Comparison of ENCODE assay signal across 1 cellular context in genomic region chr21:31660134-31660565, GRCh38.
TF ChIP-seq lines count a peak whose summit lies in the region.

No MANE protein-coding gene starts in this region.

TF ChIP-seq in K562, 482 proteins besides CTCF, POLR2A, EP300 and RAD21 (continued from another document and continues in another):
- no peak for TF ChIP-seq ZBTB11 (CRISPR knock-in tag; IDR thresholded peaks at IDR 0.05)
- TF ChIP-seq ETS1 (conservative IDR thresholded peaks at IDR 0.05; ENCODE audit: control insufficient read depth, low read depth, low read length): peak; percentile 60; the same call in 1 of the 2 replicates
- no peak for TF ChIP-seq FOXJ2 (tag; IDR thresholded peaks at IDR 0.05)
- TF ChIP-seq ATF3 (IDR thresholded peaks at IDR 0.05): no peak
- TF ChIP-seq ATF3 (CRISPR knock-in tag; conservative IDR thresholded peaks at IDR 0.05): 0 out of 2 replicates have a peak, but pooled peaks have one; percentile 11
- no peak for TF ChIP-seq NEUROD1 (IDR thresholded peaks at IDR 0.05; ENCODE audit: borderline replicate concordance, low read depth, low read length, partially characterized antibody)
- 0 out of 2 replicates have a peak, but pooled peaks have one; percentile 39 for TF ChIP-seq NKRF (IDR thresholded peaks at IDR 0.05; ENCODE audit: borderline replicate concordance)
- no peak for TF ChIP-seq ZNF143 (CRISPR knock-in tag; IDR thresholded peaks at IDR 0.05)
- TF ChIP-seq SOX6 (IDR thresholded peaks at IDR 0.05): no peak
- no peak for TF ChIP-seq CHD1 (IDR thresholded peaks at IDR 0.05; ENCODE audit: low read length)
- no peak for TF ChIP-seq NCOA1 (IDR thresholded peaks at IDR 0.05; ENCODE audit: low read depth)
- no peak; the same call in 1 of the 2 replicates for TF ChIP-seq ZNF12 (CRISPR knock-in tag; IDR thresholded peaks at IDR 0.05)
- no peak for TF ChIP-seq U2AF2 (optimal IDR thresholded peaks at IDR 0.05; ENCODE audit: low read depth, low read length)
- peak; percentile 50 for TF ChIP-seq RBBP5 (IDR thresholded peaks at IDR 0.05; ENCODE audit: borderline replicate concordance, insufficient read depth, low read length, poor library complexity, severe bottlenecking)
- TF ChIP-seq NR2C1 (IDR thresholded peaks at IDR 0.05): no peak
- TF ChIP-seq NR2C1 (tag; IDR thresholded peaks at IDR 0.05): no peak
- TF ChIP-seq ZNF764 (CRISPR knock-in tag; IDR thresholded peaks at IDR 0.05; ENCODE audit: low read depth): peak; percentile 18; the same call in 1 of the 2 replicates
- no peak for TF ChIP-seq BRF1 (IDR thresholded peaks at IDR 0.05; ENCODE audit: borderline replicate concordance, extremely low read depth, insufficient read length)
- no peak for TF ChIP-seq ZBTB49 (CRISPR knock-in tag; IDR thresholded peaks at IDR 0.05; ENCODE audit: borderline replicate concordance)
- no peak for TF ChIP-seq ARNT (IDR thresholded peaks at IDR 0.05)
- peak; percentile 75 for TF ChIP-seq NFIC (IDR thresholded peaks at IDR 0.05)
- no peak for TF ChIP-seq MYNN (IDR thresholded peaks at IDR 0.05)
- TF ChIP-seq MYNN (CRISPR knock-in tag; IDR thresholded peaks at IDR 0.05): no peak
- no peak for TF ChIP-seq TEAD4 (IDR thresholded peaks at IDR 0.05; ENCODE audit: low read length)
- no peak for TF ChIP-seq TEAD4 (CRISPR knock-in tag; IDR thresholded peaks at IDR 0.05; ENCODE audit: borderline replicate concordance)
- peak; percentile 18 for TF ChIP-seq U2AF1 (optimal IDR thresholded peaks at IDR 0.05; ENCODE audit: low read depth, low read length)
- TF ChIP-seq KDM2B (CRISPR knock-in tag; IDR thresholded peaks at IDR 0.05): no peak
- TF ChIP-seq SMARCB1 (IDR thresholded peaks at IDR 0.05; ENCODE audit: insufficient read length, low read depth): no peak
- TF ChIP-seq SIRT6 (IDR thresholded peaks at IDR 0.05; ENCODE audit: low read depth, low read length): no peak
- no peak for TF ChIP-seq RERE (CRISPR knock-in tag; IDR thresholded peaks at IDR 0.05; ENCODE audit: borderline replicate concordance)
- TF ChIP-seq ZNF408 (CRISPR knock-in tag; IDR thresholded peaks at IDR 0.05; ENCODE audit: low read depth): 0 out of 2 replicates have a peak, but pooled peaks have one; percentile 37
- TF ChIP-seq CUX1 (CRISPR knock-in tag; IDR thresholded peaks at IDR 0.05): no peak
- TF ChIP-seq ZNF395 (CRISPR knock-in tag; IDR thresholded peaks at IDR 0.05): no peak
- TF ChIP-seq SP2 (IDR thresholded peaks at IDR 0.05; ENCODE audit: extremely low read depth, low read depth, low read length, poor library complexity, severe bottlenecking): no peak
- TF ChIP-seq PURB (CRISPR knock-in tag; IDR thresholded peaks at IDR 0.05; ENCODE audit: low read depth): no peak
